1 cellular context compared by ENCODE assay signal in genomic region chr7:22397981-22398380, GRCh38.
TF ChIP-seq lines count a peak whose summit lies in the region.

No MANE protein-coding gene starts in this region.

TF ChIP-seq in SK-N-SH treated with all-trans-retinoic acid at 6 μM for 48 hours, 23 proteins besides CTCF, POLR2A, EP300 and RAD21 (continued from another document):
- peak; percentile 93 for TF ChIP-seq ZC3H10 (CRISPR knock-in tag; IDR thresholded peaks at IDR 0.05)
- no peak for TF ChIP-seq CSRNP3 (CRISPR knock-in tag; IDR thresholded peaks at IDR 0.05)
- TF ChIP-seq ZNF8 (CRISPR knock-in tag; IDR thresholded peaks at IDR 0.05), result no peak
- TF ChIP-seq GLIS3 (CRISPR knock-in tag; IDR thresholded peaks at IDR 0.05), result no peak
- no peak for TF ChIP-seq PPARA (CRISPR knock-in tag; IDR thresholded peaks at IDR 0.05; ENCODE audit: borderline replicate concordance)
- TF ChIP-seq ZNF565 (CRISPR knock-in tag; conservative IDR thresholded peaks at IDR 0.05; ENCODE audit: low read depth), result no peak
- TF ChIP-seq RARB (CRISPR knock-in tag; IDR thresholded peaks at IDR 0.05), result peak; percentile 35; the same call in 1 of the 2 replicates
- TF ChIP-seq ZFP30 (CRISPR knock-in tag; IDR thresholded peaks at IDR 0.05), result no peak
- TF ChIP-seq ARNTL (CRISPR knock-in tag; IDR thresholded peaks at IDR 0.05; ENCODE audit: borderline replicate concordance, low read depth), result no peak
